Comparison of ENCODE assay signal across 11 cellular contexts in genomic region chr20:10060223-10060622, GRCh38. TPM values are rescaled to one million over a fixed set of nuclear protein-coding genes. Genes with fewer than 3 reads are reported as not detected.
DNase-seq lines count a peak whose midpoint lies in the region; ATAC-seq, FAIRE-seq and TF ChIP-seq lines count a peak whose summit lies in the region.
"Had no signal": no experiment of that assay in that cellular context is flagged by ENCODE, and none has a peak within 500 bp of the region (broad histone marks: within the 10 kb centered on the region; RNA-seq: fewer than 3 reads in every experiment).

No MANE protein-coding gene starts in this region.

- DNase-seq in NCI-H524 (lab: John Stamatoyannopoulos, UW) (peak; percentile 36 to 66), NCI-H524 treated with DMSO at 0.1 percent for 48 hours (lab: John Stamatoyannopoulos, UW) (no peak), NCI-H446 (lab: John Stamatoyannopoulos, UW) (peak; percentile 22 to 69), thyroid gland (peak; percentile 20 to 40), small intestine (no peak), D721Med (ENCODE audit: insufficient read length, low spot score) (no peak), HT-29 (ENCODE audit: low spot score) (no peak)
- DNase-seq: lower lobe of right lung, trophoblast cell had no signal

- peaks cover 0 to 15% of the 10 kb centered on the region in 2 donors for H3K36me3 ChIP-seq in thyroid gland
- no peaks in the 10 kb centered on the region for H3K36me3 ChIP-seq in small intestine (ENCODE audit: control insufficient read depth in 2 of 2, insufficient read depth in 2 of 2, low read length in 2 of 2)
- H3K36me3 ChIP-seq: lower lobe of right lung had no signal

- FAIRE-seq in small intestine (lab: Jason Lieb, UNC) (no peak), D721Med (lab: Jason Lieb, UNC) (no peak)
- FAIRE-seq: A204.1 had no signal

- H3K9me3 ChIP-seq in thyroid gland (no peaks in the 10 kb centered on the region), small intestine (ENCODE audit: control insufficient read depth, low read depth) (no peaks in the 10 kb centered on the region)
- H3K9me3 ChIP-seq: lower lobe of right lung had no signal

- H3K4me1 ChIP-seq in thyroid gland (no peaks in the 10 kb centered on the region), small intestine (ENCODE audit: control insufficient read depth in 2 of 2, insufficient read depth in 1 of 2, low read depth in 1 of 2, low read length in 1 of 2) (no peaks in the 10 kb centered on the region)
- H3K4me1 ChIP-seq: lower lobe of right lung had no signal

- H3K27ac ChIP-seq in thyroid gland: no peak overlapping the region
- no peak overlapping the region for H3K27ac ChIP-seq in small intestine (ENCODE audit: low read depth in 1 of 2, low read length in 1 of 2)
- H3K27ac ChIP-seq: lower lobe of right lung had no signal

- TF ChIP-seq POLR2A in thyroid gland (IDR thresholded peaks at IDR 0.05): no peak

- no peak for TF ChIP-seq CTCF in thyroid gland (IDR thresholded peaks at IDR 0.05)
- TF ChIP-seq CTCF in D721Med (IDR thresholded peaks at IDR 0.05; ENCODE audit: insufficient read depth, missing control alignments): no peak

- peak; percentile 86 for ATAC-seq in HG03135 (IDR thresholded peaks at IDR 0.05; ENCODE audit: unreplicated experiment)
- ATAC-seq: lower lobe of right lung had no signal

- H3K27me3 ChIP-seq in thyroid gland (no peaks in the 10 kb centered on the region), small intestine (ENCODE audit: control insufficient read depth in 2 of 2, insufficient read depth in 2 of 2, low read length in 2 of 2) (no peaks in the 10 kb centered on the region)

- H3K4me3 ChIP-seq in thyroid gland (replicated peaks in 1 of 3) (no peak overlapping the region), small intestine (ENCODE audit: low read depth in 1 of 2, low read length in 2 of 2) (no peak overlapping the region)
- H3K4me3 ChIP-seq: lower lobe of right lung had no signal

- intact Hi-C loops in thyroid gland (cut with DNase I): no loop called here

- WGBS in thyroid gland, 2 donors: 48 to 59% methylated on average over 8 of the region's 8 CpGs
- WGBS in small intestine, 3 donors: 59 to 88% (median 75%) methylated on average over 8 of the region's 8 CpGs

RNA-seq across cellular contexts. Expression of gene ANKEF1, which starts 25.4 kb away (rescaled TPM):
- total RNA-seq in thyroid gland: 10 to 100 TPM; 10.1 to 14.2 (median 11.5) TPM
- polyA plus RNA-seq in small intestine: 1 to 10 TPM; 2.2 to 3.0 (median 3.0) TPM
- total RNA-seq in HT-29 (2014; rRNA removed; shearing (Covaris generic)): 4.6 and 6.8 TPM in 2 replicates

Comparison
In these comparisons a context has a peak if more than half of its experiments do, and no peak if none do; other contexts are left out.
1. DNase-seq: peak in NCI-H524 (2 of 2), NCI-H446 (2 of 2) and thyroid gland (2 of 2); none in NCI-H524 treated with DMSO at 0.1 percent for 48 hours (single experiment), small intestine (single experiment), D721Med (single experiment) and HT-29 (single experiment).